In the genomic region with DNA sequence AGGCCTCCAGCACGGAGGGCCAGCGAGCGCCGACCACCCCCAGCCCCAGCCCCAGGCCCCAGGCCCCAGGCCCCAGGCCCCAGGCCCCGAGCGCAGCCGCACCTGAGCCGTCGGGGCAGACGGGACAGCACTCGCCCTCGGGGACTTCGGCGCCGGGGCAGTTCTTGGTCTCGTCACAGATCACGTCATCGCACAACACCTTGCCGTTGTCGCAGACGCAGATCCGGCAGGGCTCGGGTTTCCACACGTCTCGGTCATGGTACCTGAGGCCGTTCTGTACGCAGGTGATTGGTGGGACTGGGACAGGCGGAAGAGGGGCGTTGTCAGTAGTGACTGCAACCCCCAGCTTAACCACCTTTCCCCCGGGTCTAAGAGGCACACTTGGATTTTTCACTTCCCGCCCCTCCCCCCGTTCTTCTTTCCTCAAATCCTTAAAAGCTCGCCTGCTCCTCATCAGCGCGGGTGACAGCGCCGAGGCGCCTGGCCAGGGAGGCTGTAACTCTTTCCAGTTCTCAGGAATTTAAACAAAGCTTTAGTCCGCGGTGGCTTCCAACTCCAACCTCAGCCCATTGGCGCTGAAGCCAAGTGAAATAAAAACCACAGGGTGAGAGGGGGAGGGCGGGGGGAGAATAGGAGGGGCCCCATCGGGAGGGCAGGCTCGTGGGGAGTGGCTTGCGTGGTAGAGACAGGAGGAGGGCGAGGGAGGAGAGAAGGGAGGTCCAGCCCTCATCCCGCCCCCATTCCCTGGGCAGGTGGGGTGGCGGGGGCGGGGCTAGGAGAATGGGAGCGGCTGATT, we compare ENCODE assay signal across 8 cellular contexts. TPM values are rescaled to one million over a fixed set of nuclear protein-coding genes. Genes with fewer than 3 reads are reported as not detected.
DNase-seq lines count a peak whose midpoint lies in the region; ATAC-seq, FAIRE-seq and TF ChIP-seq lines count a peak whose summit lies in the region.

No MANE protein-coding gene starts in this region.

- TF ChIP-seq EP300 in K562 (IDR thresholded peaks at IDR 0.05; ENCODE audit: low read length): no peak

- no peaks in the 10 kb centered on the region for H3K79me2 ChIP-seq in K562 (ENCODE audit: control insufficient read depth, insufficient read depth, low read length)

- H3K4me2 ChIP-seq in K562 (ENCODE audit: insufficient read depth, low read length): peak overlapping the region; percentile 83

- POLR2A ChIA-PET in BJ (lab: Charles Lee) (interaction anchor here (0.5 to 6.3 kb wide), 12 partner anchors 9 to 90 kb away, joined by 3 to 286 read pairs (median 11); a partner anchor contains a TSS), K562 (lab: Yijun Ruan, JAX) (interaction anchor here (0.6 to 1.2 kb wide), 5 partner anchors 10 to 935 kb away, joined by 3 to 5 read pairs (median 4); a partner anchor contains a TSS)

- no TSS peak for BruUV-seq in K562 (replicated peaks; lab: Mats Ljungman, UMichigan)

- 0 out of 2 replicates have a peak, but pooled peaks cover 7% of the 10 kb centered on the region for H4K20me1 ChIP-seq in K562 (replicated peaks; ENCODE audit: control insufficient read depth, insufficient read depth, low read length)

- H3K4me1 ChIP-seq in K562 (replicated peaks in 1 of 2; ENCODE audit: control insufficient read depth in 2 of 2, insufficient read depth in 2 of 2, low read length in 2 of 2) (peaks cover 4 to 25% of the 10 kb centered on the region in 2 experiments; a peak in 3 of 5 replicates), iPS-18a (ENCODE audit: control insufficient read depth, low read depth, low read length) (no peaks in the 10 kb centered on the region), skeletal muscle tissue (ENCODE audit: control insufficient read depth in 3 of 3, insufficient read depth in 3 of 3, low read length in 3 of 3) (peaks cover 10 to 30% (median 13%) of the 10 kb centered on the region in 3 donors)

- peak overlapping the region; percentile 97 for H3K4me3 ChIP-seq in BJ (ENCODE audit: low read depth, low read length)
- H3K4me3 ChIP-seq in K562: peak overlapping the region; percentile 41
- H3K4me3 ChIP-seq in iPS-18a (ENCODE audit: low read length): peak overlapping the region; percentile 67
- peak overlapping the region; percentile 49 to 68 (median 68) for H3K4me3 ChIP-seq in skeletal muscle tissue (ENCODE audit: low read length in 3 of 3)

- FAIRE-seq in K562 (lab: Jason Lieb, UNC): no peak

- peak overlapping the region; percentile 90 for H2AFZ ChIP-seq in K562 (ENCODE audit: low read depth, low read length)

- TF ChIP-seq RAD21 in K562 (CRISPR knock-in tag; conservative IDR thresholded peaks at IDR 0.05 in 1 of 2, IDR thresholded peaks at IDR 0.05 in 1 of 2): no peak

- H3K9ac ChIP-seq in K562 (ENCODE audit: insufficient read depth in 1 of 2, low read depth in 2 of 2, low read length in 2 of 2) (peak overlapping the region in 1 of 2 experiments; percentile 74; a peak in 1 of 4 replicates), iPS-18a (ENCODE audit: low read length) (peak overlapping the region; percentile 20), skeletal muscle tissue (ENCODE audit: low read depth in 1 of 3, low read length in 3 of 3) (peak overlapping the region in 2 of 3 donors; percentile 42 to 79)

- in situ Hi-C loops in K562 (cut with MboI): no loop called here

- H3K9me1 ChIP-seq in K562 (ENCODE audit: control insufficient read depth, insufficient read depth, low read length): no peaks in the 10 kb centered on the region

- H3K9me3 ChIP-seq in K562 (replicated peaks; ENCODE audit: control insufficient read depth, insufficient read depth, low read depth, low read length): no peaks in the 10 kb centered on the region
- H3K9me3 ChIP-seq in iPS-18a (ENCODE audit: control insufficient read depth, low read depth, low read length): no peaks in the 10 kb centered on the region
- no peaks in the 10 kb centered on the region for H3K9me3 ChIP-seq in skeletal muscle tissue (ENCODE audit: control insufficient read depth in 3 of 3, low read length in 3 of 3)

- H3K27ac ChIP-seq in K562 (ENCODE audit: extremely low read depth, low read depth, low read length): no peak overlapping the region
- H3K27ac ChIP-seq in iPS-18a (ENCODE audit: low read length): no peak overlapping the region
- peak overlapping the region; percentile 91 for H3K27ac ChIP-seq in skeletal muscle tissue (ENCODE audit: low read depth, low read length)

- WGBS in K562 (ENCODE audit: insufficient coverage, low coverage, missing lambda C conversion rate): 6% methylated on average over 26 of the region's 50 CpGs

- CTCF ChIA-PET in BJ (lab: Yijun Ruan, JAX): interaction anchor here (0.6 to 23.7 kb wide), 12 partner anchors 12 to 106 kb away, joined by 3 to 515 read pairs (median 5); a partner anchor contains a TSS
- CTCF ChIA-PET in K562 (lab: Yijun Ruan, JAX; ENCODE audit: low intra/inter-chr PET ratio): interaction anchor here (0.6 to 5.1 kb wide), 14 partner anchors 9 to 969 kb away, joined by 3 to 147 read pairs (median 4); a partner anchor contains a TSS

- no peaks in the 10 kb centered on the region for H3K27me3 ChIP-seq in BJ (ENCODE audit: control insufficient read depth, insufficient read depth, low read length)
- H3K27me3 ChIP-seq in K562 (ENCODE audit: control insufficient read depth in 2 of 2, insufficient read depth in 2 of 2, low read length in 2 of 2): peaks cover 8 to 41% of the 10 kb centered on the region in 2 experiments; a peak in 4 of 5 replicates
- H3K27me3 ChIP-seq in iPS-18a (ENCODE audit: control insufficient read depth, insufficient read depth, low read length): peaks cover 32% of the 10 kb centered on the region
- peaks cover 18 to 31% (median 28%) of the 10 kb centered on the region in 3 donors for H3K27me3 ChIP-seq in skeletal muscle tissue (ENCODE audit: control insufficient read depth in 3 of 3, insufficient read depth in 3 of 3, low read length in 3 of 3)

- TF ChIP-seq POLR2A in K562 (conservative IDR thresholded peaks at IDR 0.05): no peak

- no peak for DNase-seq in BJ (ENCODE audit: low read depth)
- peak; percentile 73 for DNase-seq in NCI-H1105 treated with DMSO at 0.1 percent for 48 hours (lab: John Stamatoyannopoulos, UW)
- peak; percentile 74 for DNase-seq in T-helper 9 cell
- peak; percentile 87 to 96 (median 95) for DNase-seq in K562 (ENCODE audit: extremely low read depth in 1 of 4, low spot score in 3 of 4)
- no peak for DNase-seq in superior temporal gyrus (ENCODE audit: extremely low spot score)

- intact Hi-C loops in K562 (cut with micrococcal nuclease): loop anchor here (1.0 to 2.0 kb wide), 3 partner anchors 70 to 97 kb away; no protein-coding TSS in a partner anchor

- peak; percentile 30 for ATAC-seq in GM21447 (IDR thresholded peaks at IDR 0.05; ENCODE audit: unreplicated experiment)
- peak; percentile 95 for ATAC-seq in K562

- peaks cover 51% of the 10 kb centered on the region for H3K36me3 ChIP-seq in BJ (ENCODE audit: control insufficient read depth, insufficient read depth, low read length)
- no peaks in the 10 kb centered on the region for H3K36me3 ChIP-seq in K562 (ENCODE audit: control insufficient read depth, insufficient read depth, low read length)
- peaks cover 5% of the 10 kb centered on the region for H3K36me3 ChIP-seq in iPS-18a (ENCODE audit: control insufficient read depth, low read depth, low read length)
- peaks cover 5 to 29% (median 17%) of the 10 kb centered on the region in 3 donors for H3K36me3 ChIP-seq in skeletal muscle tissue (ENCODE audit: control insufficient read depth in 3 of 3, insufficient read depth in 3 of 3, low read length in 3 of 3)

- TF ChIP-seq CTCF in BJ (IDR thresholded peaks at IDR 0.05; ENCODE audit: insufficient read depth, low read depth, low read length) (no peak), K562 (IDR thresholded peaks at IDR 0.05 in 2 of 3, conservative IDR thresholded peaks at IDR 0.05 in 1 of 3; ENCODE audit: insufficient read depth in 2 of 3, low read depth in 1 of 3, low read length in 3 of 3) (no peak)

RNA-seq across cellular contexts. Expression of a gene that starts 1.6 kb away (rescaled TPM):
- polyA plus RNA-seq in BJ (2011; rRNA removed): 1,679 and 2,161 TPM in 2 replicates
- polyA minus RNA-seq in BJ (2011; rRNA and poly(A)+ RNA removed): 4,131 and 5,702 TPM in 2 replicates
- total RNA-seq in K562 (2011; cell fraction: chromatin; rRNA removed; ENCODE audit: low replicate concordance): 3.2 and 16.9 TPM in 2 replicates
- total RNA-seq in K562 (2011; cell fraction: nucleolus; rRNA removed): 5.7 and 9.0 TPM in 2 replicates
- 3.7 and 4.2 TPM in 2 replicates for total RNA-seq in K562 (2011; cell fraction: nucleoplasm; rRNA removed)
- total RNA-seq in K562 (2014; rRNA removed): 0.86 and 0.91 TPM in 2 replicates
- total RNA-seq in K562 (2014; rRNA removed; fragmentation: Illumina TruSeq; extraction: Trizol): 0.15 TPM in 1 of 2 replicates, not detected in the other
- total RNA-seq in K562 (2015; rRNA removed; fragmentation: Illumina TruSeq; extraction: Trizol): 0.08 and 0.18 TPM in 2 replicates
- 2.8 and 3.4 TPM in 2 replicates for total RNA-seq in K562 (2021)
- 0.11 and 0.20 TPM in 2 replicates for polyA plus RNA-seq in K562 (2011; rRNA removed)
- 0.16 and 0.27 TPM in 2 replicates for polyA plus RNA-seq in K562 (2011; cell fraction: cytosol; rRNA removed)
- 2.0 and 4.9 TPM in 2 replicates for polyA plus RNA-seq in K562 (2011; cell fraction: nucleus; rRNA removed)
- 1.1 and 1.7 TPM in 2 replicates for polyA plus RNA-seq in K562 (2012)
- 0.64 and 0.91 TPM in 2 replicates for polyA plus RNA-seq in K562 (2014; fragmentation: Illumina TruSeq; extraction: Trizol)
- under 1 TPM; 0.04 to 0.06 TPM for polyA plus RNA-seq in K562 (2014; fragmentation: Nextera tagmentation; extraction: Ambion mirVana)
- 0.86 and 0.95 TPM in 2 replicates for polyA plus RNA-seq in K562 (2014; rRNA removed)
- polyA minus RNA-seq in K562 (2011; rRNA and poly(A)+ RNA removed): 0.25 and 1.1 TPM in 2 replicates
- 2.0 and 3.3 TPM in 2 replicates for polyA minus RNA-seq in K562 (2011; cell fraction: cytosol; rRNA and poly(A)+ RNA removed)
- polyA minus RNA-seq in K562 (2011; cell fraction: nucleus; rRNA and poly(A)+ RNA removed): 2.3 and 3.1 TPM in 2 replicates
- 3,450 TPM for total RNA-seq in skeletal muscle tissue

RNA-seq across cellular contexts. Expression of a gene that starts 34.0 kb away (rescaled TPM):
- polyA plus RNA-seq in BJ (2011; rRNA removed) (0.09 and 0.40 TPM in 2 replicates), K562 (2011; rRNA removed) (not detected in 2 replicates), K562 (2014; fragmentation: Illumina TruSeq; extraction: Trizol) (not detected in 2 replicates), K562 (2014; fragmentation: Nextera tagmentation; extraction: Ambion mirVana) (not detected), K562 (2014; rRNA removed) (not detected in 2 replicates)
- not detected in 2 replicates for polyA minus RNA-seq in BJ (2011; rRNA and poly(A)+ RNA removed)
- total RNA-seq in K562 (2011; cell fraction: chromatin; rRNA removed; ENCODE audit: low replicate concordance): not detected in 2 replicates
- not detected in 2 replicates for total RNA-seq in K562 (2011; cell fraction: nucleolus; rRNA removed)
- not detected in 2 replicates for total RNA-seq in K562 (2011; cell fraction: nucleoplasm; rRNA removed)
- total RNA-seq in K562 (2014; rRNA removed) (not detected in 2 replicates), K562 (2014; rRNA removed; fragmentation: Illumina TruSeq; extraction: Trizol) (not detected in 2 replicates), K562 (2015; rRNA removed; fragmentation: Illumina TruSeq; extraction: Trizol) (not detected in 2 replicates), K562 (2021) (not detected in 2 replicates), skeletal muscle tissue (158 TPM)
- polyA plus RNA-seq in K562 (2011; cell fraction: cytosol; rRNA removed): not detected in 2 replicates
- not detected in 2 replicates for polyA plus RNA-seq in K562 (2011; cell fraction: nucleus; rRNA removed)
- not detected in 2 replicates for polyA plus RNA-seq in K562 (2012)
- not detected in 2 replicates for polyA minus RNA-seq in K562 (2011; rRNA and poly(A)+ RNA removed)
- not detected in 2 replicates for polyA minus RNA-seq in K562 (2011; cell fraction: cytosol; rRNA and poly(A)+ RNA removed)
- polyA minus RNA-seq in K562 (2011; cell fraction: nucleus; rRNA and poly(A)+ RNA removed): not detected in 2 replicates

RNA-seq across cellular contexts. Expression of a gene that starts 49.4 kb away (rescaled TPM):
- 17.2 and 19.3 TPM in 2 replicates for polyA plus RNA-seq in BJ (2011; rRNA removed)
- 27.3 and 31.6 TPM in 2 replicates for polyA minus RNA-seq in BJ (2011; rRNA and poly(A)+ RNA removed)
- 29.7 and 49.5 TPM in 2 replicates for total RNA-seq in K562 (2011; cell fraction: chromatin; rRNA removed; ENCODE audit: low replicate concordance)
- 27.6 and 29.7 TPM in 2 replicates for total RNA-seq in K562 (2011; cell fraction: nucleolus; rRNA removed)
- 29.0 and 30.6 TPM in 2 replicates for total RNA-seq in K562 (2011; cell fraction: nucleoplasm; rRNA removed)
- total RNA-seq in K562 (2014; rRNA removed): 45.5 and 52.9 TPM in 2 replicates
- total RNA-seq in K562 (2014; rRNA removed; fragmentation: Illumina TruSeq; extraction: Trizol): 9.9 and 14.5 TPM in 2 replicates
- 28.6 and 29.0 TPM in 2 replicates for total RNA-seq in K562 (2015; rRNA removed; fragmentation: Illumina TruSeq; extraction: Trizol)
- total RNA-seq in K562 (2021): 56.6 and 63.5 TPM in 2 replicates
- polyA plus RNA-seq in K562 (2011; rRNA removed): 11.6 and 12.7 TPM in 2 replicates
- 11.9 and 15.6 TPM in 2 replicates for polyA plus RNA-seq in K562 (2011; cell fraction: cytosol; rRNA removed)
- 50.9 and 52.5 TPM in 2 replicates for polyA plus RNA-seq in K562 (2011; cell fraction: nucleus; rRNA removed)
- polyA plus RNA-seq in K562 (2012): 27.4 and 32.9 TPM in 2 replicates
- 24.7 and 25.5 TPM in 2 replicates for polyA plus RNA-seq in K562 (2014; fragmentation: Illumina TruSeq; extraction: Trizol)
- polyA plus RNA-seq in K562 (2014; fragmentation: Nextera tagmentation; extraction: Ambion mirVana): under 1 TPM; 0.10 to 0.13 TPM
- 34.2 and 35.7 TPM in 2 replicates for polyA plus RNA-seq in K562 (2014; rRNA removed)
- polyA minus RNA-seq in K562 (2011; rRNA and poly(A)+ RNA removed): 18.9 and 21.8 TPM in 2 replicates
- polyA minus RNA-seq in K562 (2011; cell fraction: cytosol; rRNA and poly(A)+ RNA removed): 17.7 and 18.7 TPM in 2 replicates
- polyA minus RNA-seq in K562 (2011; cell fraction: nucleus; rRNA and poly(A)+ RNA removed): 12.4 and 25.9 TPM in 2 replicates
- total RNA-seq in skeletal muscle tissue: 19.3 TPM

Comparison
In these comparisons a context has a peak if more than half of its experiments do, and no peak if none do; other contexts are left out.
1. DNase-seq: peak in NCI-H1105 treated with DMSO at 0.1 percent for 48 hours (single experiment), T-helper 9 cell (single experiment) and K562 (4 of 4); none in BJ (single experiment) and superior temporal gyrus (single experiment).
2. H3K4me3 ChIP-seq: peak in every context shown above with its lines; median percentile 97 in BJ; 68 in skeletal muscle tissue; 67 in iPS-18a; 41 in K562.
3. RNA of a gene that starts 1.6 kb away (total RNA-seq): 3,450 TPM in skeletal muscle tissue (single experiment); 0.08 to 16.9 TPM in K562; every median in the first group is over 100 times any median in the second.
4. RNA of a gene that starts 34.0 kb away (total RNA-seq): 158 TPM in skeletal muscle tissue (single experiment); not detected in K562; every median in the first group is over 100 times any median in the second.